Comparison of ENCODE assay signal across 9 cellular contexts in genomic region chr2:189982777-189983394, GRCh38.
A peak's percentile ranks its signal among the peaks of the same experiment; 100 is the strongest.
DNase-seq lines count a peak whose midpoint lies in the region; ATAC-seq and TF ChIP-seq lines count a peak whose summit lies in the region.
"Had no signal": no experiment of that assay in that cellular context is flagged by ENCODE, and none has a peak within 500 bp of the region (broad histone marks: within the 10 kb centered on the region; RNA-seq: fewer than 3 reads in every experiment).

No MANE protein-coding gene starts in this region.

- ATAC-seq in WTC11 = peak; percentile 92
- no peak for ATAC-seq in HG03432 (IDR thresholded peaks at IDR 0.05; ENCODE audit: unreplicated experiment)

- H3K9me3 Mint-ChIP-seq in WTC11 = peaks cover 93% of the 10 kb centered on the region
- H3K9me3 Mint-ChIP-seq in activated naive CD8-positive, alpha-beta T cell treated with anti-CD3 and anti-CD28 coated beads for 36 hours = peaks cover 40% of the 10 kb centered on the region

- no peaks in the 10 kb centered on the region for H3K79me1 ChIP-seq in mesenchymal stem cell (replicated peaks; ENCODE audit: low read length, poor library complexity, severe bottlenecking)

- H3K27ac ChIP-seq in HL-60 (replicated peaks) (no peak overlapping the region), mesenchymal stem cell (ENCODE audit: low read length, poor library complexity, severe bottlenecking) (no peak overlapping the region)

- CTCF ChIA-PET in WTC11 (lab: Charles Lee) = interaction anchor here (0.5 to 1.7 kb wide), 11 partner anchors 10 to 322 kb away, joined by 3 to 6 read pairs (median 3); partner anchors contain the start of gene ASNSD1

- peaks cover 0 to 5% of the 10 kb centered on the region in 2 experiments for H3K36me3 ChIP-seq in mesenchymal stem cell (ENCODE audit: control insufficient read depth in 1 of 2, insufficient read depth in 2 of 2, low read depth in 1 of 2, low read length in 2 of 2)

- no peak overlapping the region for H2BK12ac ChIP-seq in mesenchymal stem cell (ENCODE audit: low read length in 2 of 2)

- no peak overlapping the region for H3K4me2 ChIP-seq in mesenchymal stem cell (ENCODE audit: low read length, poor library complexity, severe bottlenecking)

- no peak overlapping the region for H3K4ac ChIP-seq in mesenchymal stem cell (ENCODE audit: low read depth in 1 of 2, low read length in 2 of 2)

- H2BK15ac ChIP-seq in mesenchymal stem cell (ENCODE audit: low read depth, poor library complexity, severe bottlenecking) = no peak overlapping the region

- H4K91ac ChIP-seq in mesenchymal stem cell (ENCODE audit: low read length) = no peak overlapping the region

- peaks cover 3% of the 10 kb centered on the region; the same call in 1 of the 2 replicates for H3K4me1 Mint-ChIP-seq in WTC11
- no peaks in the 10 kb centered on the region for H3K4me1 Mint-ChIP-seq in activated naive CD8-positive, alpha-beta T cell treated with anti-CD3 and anti-CD28 coated beads for 36 hours

- H2BK120ac ChIP-seq in mesenchymal stem cell (ENCODE audit: low read depth, low read length) = no peak overlapping the region

- POLR2A ChIA-PET in WTC11 (lab: Charles Lee) = no interaction called here

- H4K8ac ChIP-seq in mesenchymal stem cell (ENCODE audit: low read length) = no peak overlapping the region

- H3K4me1 ChIP-seq in mesenchymal stem cell (ENCODE audit: control insufficient read depth, insufficient read depth, low read depth, low read length) = no peaks in the 10 kb centered on the region

- H3K27ac Mint-ChIP-seq in WTC11 = no peak overlapping the region
- H3K27ac Mint-ChIP-seq in activated naive CD8-positive, alpha-beta T cell treated with anti-CD3 and anti-CD28 coated beads for 36 hours = no peak overlapping the region

- no peak overlapping the region for H3K4me3 Mint-ChIP-seq in WTC11
- H3K4me3 Mint-ChIP-seq in activated naive CD8-positive, alpha-beta T cell treated with anti-CD3 and anti-CD28 coated beads for 36 hours = no peak overlapping the region

- peaks cover 4% of the 10 kb centered on the region for H3K27me3 Mint-ChIP-seq in WTC11 (ENCODE audit: low read depth)
- H3K27me3 Mint-ChIP-seq in activated naive CD8-positive, alpha-beta T cell treated with anti-CD3 and anti-CD28 coated beads for 36 hours = peaks cover 8% of the 10 kb centered on the region

- DNase-seq in DMS 273 (lab: John Stamatoyannopoulos, UW; ENCODE audit: unreplicated experiment) (peak; percentile 44), DMS 273 treated with DMSO at 0.1 percent for 48 hours (lab: John Stamatoyannopoulos, UW) (no peak), HL-60 (ENCODE audit: low read depth in 1 of 2, low spot score in 1 of 2) (peak in 1 of 2 experiments; percentile 10), WTC11 (ENCODE audit: low spot score) (no peak), mesenchymal stem cell (peak; percentile 12), C1 segment of cervical spinal cord (lab: John Stamatoyannopoulos, UW) (no peak)
- DNase-seq in activated naive CD8-positive, alpha-beta T cell treated with anti-CD3 and anti-CD28 coated beads for 36 hours = no peak
- DNase-seq: NCI-H1048 had no signal

- no peak overlapping the region for H3K18ac ChIP-seq in mesenchymal stem cell (ENCODE audit: low read depth in 1 of 2, low read length in 2 of 2)

- peaks cover 64% of the 10 kb centered on the region for H3K9me3 ChIP-seq in mesenchymal stem cell (ENCODE audit: control insufficient read depth, low read length)

- peaks cover 37% of the 10 kb centered on the region for H3K36me3 Mint-ChIP-seq in WTC11
- peaks cover 4% of the 10 kb centered on the region for H3K36me3 Mint-ChIP-seq in activated naive CD8-positive, alpha-beta T cell treated with anti-CD3 and anti-CD28 coated beads for 36 hours

- no peak overlapping the region for H3K4me3 ChIP-seq in HL-60 (replicated peaks; ENCODE audit: insufficient read depth, low read length)
- H3K4me3 ChIP-seq in mesenchymal stem cell (ENCODE audit: insufficient read depth in 1 of 2, low read depth in 1 of 2, low read length in 2 of 2) = peak overlapping the region in 1 of 2 experiments; percentile 24

- H3K9ac ChIP-seq in mesenchymal stem cell (ENCODE audit: low read length) = no peak overlapping the region

- TF ChIP-seq CTCF in HL-60 (IDR thresholded peaks at IDR 0.05; ENCODE audit: insufficient read depth, low read length) (peak; percentile 44), WTC11 (IDR thresholded peaks at IDR 0.05) (peak; percentile 38; the same call in 1 of the 2 replicates)

- WGBS in mesenchymal stem cell = 72% methylated on average over 5 of the region's 5 CpGs

- no peak overlapping the region for H3K14ac ChIP-seq in mesenchymal stem cell (ENCODE audit: low read length in 2 of 2)

- no peak overlapping the region for H2AK5ac ChIP-seq in mesenchymal stem cell (ENCODE audit: low read length, severe bottlenecking)

- no peak overlapping the region for H2BK5ac ChIP-seq in mesenchymal stem cell (ENCODE audit: low read depth, low read length, poor library complexity, severe bottlenecking)

- H3K23ac ChIP-seq in mesenchymal stem cell (ENCODE audit: low read length in 2 of 2) = no peak overlapping the region

- H3K27me3 ChIP-seq in HL-60 (ENCODE audit: insufficient read depth, poor library complexity, severe bottlenecking) = no peaks in the 10 kb centered on the region
- H3K27me3 ChIP-seq in mesenchymal stem cell (ENCODE audit: control insufficient read depth in 1 of 2, insufficient read depth in 1 of 2, low read length in 2 of 2) = no peaks in the 10 kb centered on the region

- no peak overlapping the region for H2AFZ ChIP-seq in mesenchymal stem cell (ENCODE audit: low read depth, low read length)

TF ChIP-seq in WTC11, 78 proteins besides CTCF, POLR2A, EP300 and RAD21:
- TF ChIP-seq, protein P1, sequence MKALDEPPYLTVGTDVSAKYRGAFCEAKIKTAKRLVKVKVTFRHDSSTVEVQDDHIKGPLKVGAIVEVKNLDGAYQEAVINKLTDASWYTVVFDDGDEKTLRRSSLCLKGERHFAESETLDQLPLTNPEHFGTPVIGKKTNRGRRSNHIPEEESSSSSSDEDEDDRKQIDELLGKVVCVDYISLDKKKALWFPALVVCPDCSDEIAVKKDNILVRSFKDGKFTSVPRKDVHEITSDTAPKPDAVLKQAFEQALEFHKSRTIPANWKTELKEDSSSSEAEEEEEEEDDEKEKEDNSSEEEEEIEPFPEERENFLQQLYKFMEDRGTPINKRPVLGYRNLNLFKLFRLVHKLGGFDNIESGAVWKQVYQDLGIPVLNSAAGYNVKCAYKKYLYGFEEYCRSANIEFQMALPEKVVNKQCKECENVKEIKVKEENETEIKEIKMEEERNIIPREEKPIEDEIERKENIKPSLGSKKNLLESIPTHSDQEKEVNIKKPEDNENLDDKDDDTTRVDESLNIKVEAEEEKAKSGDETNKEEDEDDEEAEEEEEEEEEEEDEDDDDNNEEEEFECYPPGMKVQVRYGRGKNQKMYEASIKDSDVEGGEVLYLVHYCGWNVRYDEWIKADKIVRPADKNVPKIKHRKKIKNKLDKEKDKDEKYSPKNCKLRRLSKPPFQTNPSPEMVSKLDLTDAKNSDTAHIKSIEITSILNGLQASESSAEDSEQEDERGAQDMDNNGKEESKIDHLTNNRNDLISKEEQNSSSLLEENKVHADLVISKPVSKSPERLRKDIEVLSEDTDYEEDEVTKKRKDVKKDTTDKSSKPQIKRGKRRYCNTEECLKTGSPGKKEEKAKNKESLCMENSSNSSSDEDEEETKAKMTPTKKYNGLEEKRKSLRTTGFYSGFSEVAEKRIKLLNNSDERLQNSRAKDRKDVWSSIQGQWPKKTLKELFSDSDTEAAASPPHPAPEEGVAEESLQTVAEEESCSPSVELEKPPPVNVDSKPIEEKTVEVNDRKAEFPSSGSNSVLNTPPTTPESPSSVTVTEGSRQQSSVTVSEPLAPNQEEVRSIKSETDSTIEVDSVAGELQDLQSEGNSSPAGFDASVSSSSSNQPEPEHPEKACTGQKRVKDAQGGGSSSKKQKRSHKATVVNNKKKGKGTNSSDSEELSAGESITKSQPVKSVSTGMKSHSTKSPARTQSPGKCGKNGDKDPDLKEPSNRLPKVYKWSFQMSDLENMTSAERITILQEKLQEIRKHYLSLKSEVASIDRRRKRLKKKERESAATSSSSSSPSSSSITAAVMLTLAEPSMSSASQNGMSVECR (CRISPR knock-in tag; IDR thresholded peaks at IDR 0.05; ENCODE audit: borderline replicate concordance) = no peak
- no peak for TF ChIP-seq RELA (CRISPR knock-in tag; IDR thresholded peaks at IDR 0.05; ENCODE audit: borderline replicate concordance)
- TF ChIP-seq, protein P2, sequence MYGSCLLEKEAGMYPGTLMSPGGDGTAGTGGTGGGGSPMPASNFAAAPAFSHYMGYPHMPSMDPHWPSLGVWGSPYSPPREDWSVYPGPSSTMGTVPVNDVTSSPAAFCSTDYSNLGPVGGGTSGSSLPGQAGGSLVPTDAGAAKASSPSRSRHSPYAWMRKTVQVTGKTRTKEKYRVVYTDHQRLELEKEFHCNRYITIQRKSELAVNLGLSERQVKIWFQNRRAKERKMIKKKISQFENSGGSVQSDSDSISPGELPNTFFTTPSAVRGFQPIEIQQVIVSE (CRISPR knock-in tag; IDR thresholded peaks at IDR 0.05; ENCODE audit: borderline replicate concordance) = no peak
- no peak for TF ChIP-seq ETV6 (CRISPR knock-in tag; IDR thresholded peaks at IDR 0.05)
TF ChIP-seq in WTC11: peak in this region for 0.

Comparison
In these comparisons a context has a peak if more than half of its experiments do, and no peak if none do; other contexts are left out.
1. DNase-seq: peak in DMS 273 (single experiment) and mesenchymal stem cell (single experiment); none in DMS 273 treated with DMSO at 0.1 percent for 48 hours (single experiment), WTC11 (single experiment), activated naive CD8-positive, alpha-beta T cell treated with anti-CD3 and anti-CD28 coated beads for 36 hours (single experiment) and C1 segment of cervical spinal cord (0 of 14).